ENCODE assay signal across 6 cellular contexts in the genomic region with DNA sequence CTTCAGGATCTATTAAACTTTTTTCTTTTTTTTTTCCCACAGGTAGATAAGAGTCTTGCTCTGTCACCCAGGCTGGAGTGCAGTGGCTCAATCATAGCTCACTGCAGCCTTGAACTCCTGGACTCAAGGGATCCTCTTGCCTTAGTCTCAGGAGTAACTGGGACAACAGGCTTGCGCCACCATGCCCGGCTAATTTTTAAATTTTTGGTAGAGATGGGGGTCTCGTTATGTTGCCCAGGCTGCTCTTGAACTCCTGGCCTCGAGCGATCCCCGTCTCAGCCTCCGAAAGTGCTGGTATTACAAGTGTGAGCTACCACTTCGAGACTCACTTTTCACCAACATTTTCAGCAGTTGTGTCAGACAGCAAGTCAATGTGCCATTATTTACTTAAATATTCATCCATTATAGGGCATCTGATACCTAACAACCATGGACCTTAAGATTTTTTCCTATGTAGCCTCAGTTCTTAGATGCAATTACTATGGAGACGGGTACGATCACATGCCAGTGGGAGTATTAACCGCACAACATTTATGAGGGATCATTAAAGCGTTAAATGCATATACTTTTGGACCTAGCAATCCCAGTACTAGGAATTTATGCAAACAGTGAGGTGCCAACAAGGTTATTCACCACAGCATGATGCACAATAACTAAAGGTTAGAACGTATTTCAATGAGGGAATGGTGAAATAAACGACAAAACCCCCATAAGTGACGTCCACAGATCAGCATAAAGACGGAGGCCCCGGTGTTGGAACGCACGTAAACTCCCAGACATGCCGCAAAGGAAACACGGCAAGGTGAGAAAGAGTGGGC. TPM values are rescaled to one million over a fixed set of nuclear protein-coding genes. Genes with fewer than 3 reads are reported as not detected.
DNase-seq lines count a peak whose midpoint lies in the region; ATAC-seq and TF ChIP-seq lines count a peak whose summit lies in the region.

No MANE protein-coding gene starts in this region.

- H3K27ac Mint-ChIP-seq in stimulated activated effector memory CD8-positive, alpha-beta T cell treated with anti-CD3 and anti-CD28 coated beads, Interleukin-12 subunit alpha, Interleukin-12 subunit beta, amount 100 ng/mL, for 72 hours: peak overlapping the region; percentile 98

- H3K4me1 Mint-ChIP-seq in stimulated activated effector memory CD8-positive, alpha-beta T cell treated with anti-CD3 and anti-CD28 coated beads, Interleukin-12 subunit alpha, Interleukin-12 subunit beta, amount 100 ng/mL, for 72 hours: peaks cover 22% of the 10 kb centered on the region

- H3K36me3 Mint-ChIP-seq in stimulated activated effector memory CD8-positive, alpha-beta T cell treated with anti-CD3 and anti-CD28 coated beads, Interleukin-12 subunit alpha, Interleukin-12 subunit beta, amount 100 ng/mL, for 72 hours: peaks cover 45% of the 10 kb centered on the region

- H3K27me3 ChIP-seq in H7 (ENCODE audit: control insufficient read depth, insufficient read depth, low read length) (no peaks in the 10 kb centered on the region), WERI-Rb-1 (ENCODE audit: insufficient read depth, low read depth, severe bottlenecking) (no peaks in the 10 kb centered on the region)

- TF ChIP-seq CTCF in WERI-Rb-1 (IDR thresholded peaks at IDR 0.05; ENCODE audit: low read depth, low read length): no peak

- peak; percentile 3 to 8 for ATAC-seq in left cardiac atrium
- peak; percentile 54 for ATAC-seq in stimulated activated effector memory CD8-positive, alpha-beta T cell treated with anti-CD3 and anti-CD28 coated beads, Interleukin-12 subunit alpha, Interleukin-12 subunit beta, amount 100 ng/mL, for 72 hours

- intact Hi-C loops in left cardiac atrium (cut with DNase I): loop anchor here in 1 of 2 donors (10.0 kb wide), 1 partner anchor 59 kb away; the partner anchor contains the start of gene IFITM5

- peak overlapping the region; percentile 88 for H3K4me3 ChIP-seq in H7 (ENCODE audit: insufficient read depth, low read depth, low read length)
- peak overlapping the region; percentile 88 for H3K4me3 ChIP-seq in WERI-Rb-1 (ENCODE audit: low read depth, low read length)

- DNase-seq in H7 (no peak), WERI-Rb-1 (no peak), left cardiac atrium (no peak), GM19238 (ENCODE audit: insufficient read length, low spot score) (no peak), LoVo (ENCODE audit: low spot score) (no peak)
- no peak for DNase-seq in stimulated activated effector memory CD8-positive, alpha-beta T cell treated with anti-CD3 and anti-CD28 coated beads, Interleukin-12 subunit alpha, Interleukin-12 subunit beta, amount 100 ng/mL, for 72 hours (ENCODE audit: low spot score in 2 of 2)

- H3K4me3 Mint-ChIP-seq in stimulated activated effector memory CD8-positive, alpha-beta T cell treated with anti-CD3 and anti-CD28 coated beads, Interleukin-12 subunit alpha, Interleukin-12 subunit beta, amount 100 ng/mL, for 72 hours: peak overlapping the region; percentile 92

- H3K36me3 ChIP-seq in H7 (replicated peaks; ENCODE audit: control insufficient read depth, insufficient read depth, low read length) (no peaks in the 10 kb centered on the region), WERI-Rb-1 (peaks cover 13% of the 10 kb centered on the region)

- H3K27ac ChIP-seq in WERI-Rb-1: peak overlapping the region; percentile 86

- no peaks in the 10 kb centered on the region for H3K9me3 ChIP-seq in WERI-Rb-1 (ENCODE audit: severe bottlenecking)

- H3K9me3 Mint-ChIP-seq in stimulated activated effector memory CD8-positive, alpha-beta T cell treated with anti-CD3 and anti-CD28 coated beads, Interleukin-12 subunit alpha, Interleukin-12 subunit beta, amount 100 ng/mL, for 72 hours: no peaks in the 10 kb centered on the region

RNA-seq across cellular contexts. Expression of gene SIRT3, which starts 0.8 kb away (rescaled TPM):
- 10.7 and 12.3 TPM in 2 replicates for total RNA-seq in H7 (2014; rRNA removed; shearing (Covaris generic))
- total RNA-seq in left cardiac atrium: 10 to 100 TPM; 21.1 to 21.6 TPM

RNA-seq across cellular contexts. Expression of gene PSMD13, which starts 1.4 kb away (rescaled TPM):
- total RNA-seq in H7 (2014; rRNA removed; shearing (Covaris generic)): 186 and 234 TPM in 2 replicates
- 10 to 100 TPM; 75.5 to 87.3 TPM for total RNA-seq in left cardiac atrium

RNA-seq across cellular contexts. Expression of gene RIC8A, which starts 27.9 kb away (rescaled TPM):
- total RNA-seq in H7 (2014; rRNA removed; shearing (Covaris generic)): 103 and 125 TPM in 2 replicates
- total RNA-seq in left cardiac atrium: 10 to 100 TPM; 54.1 to 67.4 TPM

RNA-seq across cellular contexts. Expression of gene BET1L, which starts 28.2 kb away (rescaled TPM):
- total RNA-seq in H7 (2014; rRNA removed; shearing (Covaris generic)): 21.5 and 23.7 TPM in 2 replicates
- total RNA-seq in left cardiac atrium: 10 to 100 TPM; 27.6 to 44.5 TPM

RNA-seq across cellular contexts. Expression of gene SCGB1C1, which starts 42.5 kb away (rescaled TPM):
- not detected in 2 replicates for total RNA-seq in H7 (2014; rRNA removed; shearing (Covaris generic))
- not detected for total RNA-seq in left cardiac atrium
